Comparison of ENCODE assay signal across 7 cellular contexts in genomic region chrX:131778269-131779218, GRCh38.
DNase-seq lines count a peak whose midpoint lies in the region; ATAC-seq and TF ChIP-seq lines count a peak whose summit lies in the region.

No MANE protein-coding gene starts in this region.

- DNase-seq in M059J (ENCODE audit: low read depth): peak; percentile 9
- peak; percentile 88 for DNase-seq in colonic mucosa
- peak; percentile 41 for DNase-seq in stimulated activated CD8-positive, alpha-beta memory T cell treated with anti-CD3 and anti-CD28 coated beads, Interleukin-4, amount 100 ng/mL, for 24 hours (ENCODE audit: low read depth)
- no peak for DNase-seq in superior temporal gyrus (ENCODE audit: extremely low spot score)
- DNase-seq in globus pallidus (ENCODE audit: low spot score): no peak
- no peak for DNase-seq in NCI-H446 treated with DMSO at 0.1 percent for 48 hours (lab: John Stamatoyannopoulos, UW)

- intact Hi-C loops in colonic mucosa (cut with DNase I): no loop called here

- H3K36me3 ChIP-seq in colonic mucosa: no peaks in the 10 kb centered on the region

- ATAC-seq in GM18907 (IDR thresholded peaks at IDR 0.05; ENCODE audit: unreplicated experiment): peak; percentile 78

- peak; percentile 17 for TF ChIP-seq CTCF in colonic mucosa (IDR thresholded peaks at IDR 0.05)

- H3K4me3 ChIP-seq in colonic mucosa: peak overlapping the region; percentile 47

- H3K9ac ChIP-seq in colonic mucosa (ENCODE audit: low read depth in 2 of 2, low read length in 2 of 2): peak overlapping the region; percentile 46 to 57

- no peaks in the 10 kb centered on the region for H3K27me3 ChIP-seq in colonic mucosa

- H3K4me1 ChIP-seq in colonic mucosa: no peaks in the 10 kb centered on the region

- H3K9me3 ChIP-seq in colonic mucosa: no peaks in the 10 kb centered on the region

- peak overlapping the region; percentile 40 for H3K27ac ChIP-seq in colonic mucosa

Comparison
In these comparisons a context has a peak if more than half of its experiments do, and no peak if none do; other contexts are left out.
1. DNase-seq: peak in M059J (single experiment), colonic mucosa (single experiment) and stimulated activated CD8-positive, alpha-beta memory T cell treated with anti-CD3 and anti-CD28 coated beads, Interleukin-4, amount 100 ng/mL, for 24 hours (single experiment); none in superior temporal gyrus (single experiment), globus pallidus (single experiment) and NCI-H446 treated with DMSO at 0.1 percent for 48 hours (single experiment).